8 cellular contexts compared by ENCODE assay signal in the genomic region with DNA sequence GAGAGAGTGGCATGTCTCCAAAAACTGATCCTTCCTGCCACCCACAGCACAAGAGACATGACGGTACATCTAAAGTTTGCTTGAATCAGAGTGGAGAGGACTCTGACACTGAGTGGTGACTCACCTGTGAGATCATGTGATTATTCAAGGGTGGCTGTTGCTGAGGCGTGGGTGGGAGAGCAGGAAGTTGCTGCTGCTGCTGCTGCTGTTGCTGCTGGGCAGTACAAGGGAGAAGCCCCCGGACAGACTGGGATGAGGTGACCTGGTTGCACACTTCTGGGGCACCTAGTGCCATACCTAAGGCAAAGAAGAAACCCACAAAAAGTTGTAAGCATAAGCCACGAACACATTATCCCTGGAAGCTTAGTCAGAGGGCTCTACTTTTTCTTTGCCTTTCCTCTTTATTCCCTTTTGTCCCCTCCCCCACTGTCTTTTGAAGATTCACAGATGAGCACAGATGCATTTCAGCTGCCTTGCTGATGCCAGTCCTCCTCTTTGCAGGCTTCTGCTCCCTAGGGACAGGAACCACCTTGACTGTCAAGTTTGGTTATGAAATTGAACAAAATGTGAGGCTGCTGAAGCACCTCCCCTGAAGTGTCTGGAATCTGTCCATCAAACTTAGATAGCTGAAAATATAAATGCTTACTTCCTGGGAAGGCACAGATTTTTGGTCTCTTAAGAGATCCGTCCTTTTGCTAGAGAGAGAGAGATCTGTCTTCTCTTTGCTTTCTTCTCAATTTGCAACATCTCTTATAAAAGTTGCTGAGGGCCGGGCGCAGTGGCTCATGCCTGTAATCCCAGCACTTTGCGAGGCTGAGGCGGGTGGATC. TPM values are rescaled to one million over a fixed set of nuclear protein-coding genes. Genes with fewer than 3 reads are reported as not detected.
A peak's percentile ranks its signal among the peaks of the same experiment; 100 is the strongest.
DNase-seq lines count a peak whose midpoint lies in the region; ATAC-seq lines count a peak whose summit lies in the region.

No MANE protein-coding gene starts in this region.

- peak; percentile 80 for DNase-seq in AG20443 (ENCODE audit: low spot score)
- DNase-seq in SK-N-DZ (ENCODE audit: low spot score) = peak; percentile 95
- DNase-seq in activated naive CD8-positive, alpha-beta T cell treated with anti-CD3 and anti-CD28 coated beads, Interleukin-2, amount 50 U/mL, for 16 hours (ENCODE audit: low read depth, low spot score) = peak; percentile 50
- peak; percentile 61 for DNase-seq in left kidney (ENCODE audit: low read depth, low spot score)
- DNase-seq in stimulated activated CD8-positive, alpha-beta memory T cell treated with anti-CD3 and anti-CD28 coated beads, Interleukin-12 subunit alpha, Interleukin-12 subunit beta, amount 100 ng/mL, for 1 hour (ENCODE audit: low read depth) = peak; percentile 50
- DNase-seq in NCI-H2081 (lab: John Stamatoyannopoulos, UW) = no peak

- ATAC-seq in GM19025 (IDR thresholded peaks at IDR 0.05; ENCODE audit: low read depth, unreplicated experiment) (peak; percentile 79), HG03196 (IDR thresholded peaks at IDR 0.05; ENCODE audit: unreplicated experiment) (peak; percentile 91)

RNA-seq across cellular contexts. Expression of a gene that starts 29.5 kb away (rescaled TPM):
- polyA plus RNA-seq in SK-N-DZ (2014; cell fraction: cytosol; rRNA removed) = 0.37 and 1.2 TPM in 2 replicates
- 8.8 and 10.9 TPM in 2 replicates for polyA plus RNA-seq in SK-N-DZ (2014; cell fraction: nucleus; rRNA removed)

RNA-seq across cellular contexts. Expression of a gene that starts 50.9 kb away (rescaled TPM):
- 426 and 435 TPM in 2 replicates for polyA plus RNA-seq in SK-N-DZ (2014; cell fraction: cytosol; rRNA removed)
- polyA plus RNA-seq in SK-N-DZ (2014; cell fraction: nucleus; rRNA removed) = 221 and 320 TPM in 2 replicates

Comparison
In these comparisons a context has a peak if more than half of its experiments do, and no peak if none do; other contexts are left out.
1. DNase-seq: peak in AG20443 (single experiment), SK-N-DZ (single experiment), activated naive CD8-positive, alpha-beta T cell treated with anti-CD3 and anti-CD28 coated beads, Interleukin-2, amount 50 U/mL, for 16 hours (single experiment), left kidney (single experiment) and stimulated activated CD8-positive, alpha-beta memory T cell treated with anti-CD3 and anti-CD28 coated beads, Interleukin-12 subunit alpha, Interleukin-12 subunit beta, amount 100 ng/mL, for 1 hour (single experiment); none in NCI-H2081 (0 of 2).